ENCODE assay signal across 19 cellular contexts in genomic region chr11:133726576-133726975, GRCh38.
DNase-seq lines count a peak whose midpoint lies in the region; ATAC-seq lines count a peak whose summit lies in the region.
"Had no signal": no experiment of that assay in that cellular context is flagged by ENCODE, and none has a peak within 500 bp of the region (broad histone marks: within the 10 kb centered on the region; RNA-seq: fewer than 3 reads in every experiment).

No MANE protein-coding gene starts in this region.

- WGBS in GM23248 (ENCODE audit: low coverage in 1 of 2, low lambda C conversion rate in 2 of 2, missing lambda C conversion rate in 2 of 2), 2 experiments = 5 to 6% methylated on average over 2 of the region's 2 CpGs

- no peaks in the 10 kb centered on the region for H3K4me1 Mint-ChIP-seq in stimulated activated effector memory CD8-positive, alpha-beta T cell treated with anti-CD3 and anti-CD28 coated beads, Interleukin-12 subunit alpha, Interleukin-12 subunit beta, amount 100 ng/mL, for 72 hours

- no peaks in the 10 kb centered on the region for H3K79me2 ChIP-seq in GM23248 (ENCODE audit: insufficient read depth)

- H3K9me3 ChIP-seq in GM23248 (ENCODE audit: low read depth) = no peaks in the 10 kb centered on the region
- H3K9me3 ChIP-seq: BLaER1, HAP-1, MG63 had no signal

- no peaks in the 10 kb centered on the region for H3K9me2 ChIP-seq in GM23248 (ENCODE audit: insufficient read depth)

- no peak overlapping the region for H3K4me2 ChIP-seq in GM23248 (ENCODE audit: unreplicated experiment)
- H3K4me2 ChIP-seq: BLaER1 had no signal

- H3K36me3 ChIP-seq in GM23248 (ENCODE audit: low read depth) = no peaks in the 10 kb centered on the region
- H3K36me3 ChIP-seq: BLaER1, HAP-1, MG63 had no signal

- no peak overlapping the region for H3K27ac ChIP-seq in GM23248
- H3K27ac ChIP-seq: BLaER1 had no signal

- no peak overlapping the region for H3K27ac Mint-ChIP-seq in stimulated activated effector memory CD8-positive, alpha-beta T cell treated with anti-CD3 and anti-CD28 coated beads, Interleukin-12 subunit alpha, Interleukin-12 subunit beta, amount 100 ng/mL, for 72 hours
- H3K27ac Mint-ChIP-seq: CD8-positive, alpha-beta T cell had no signal

- no peaks in the 10 kb centered on the region for H3F3A ChIP-seq in GM23248 (ENCODE audit: insufficient read depth)

- H3K4me1 ChIP-seq in GM23248 (ENCODE audit: insufficient read depth) = no peaks in the 10 kb centered on the region
- H3K4me1 ChIP-seq: HAP-1 had no signal

- H3K4me3 Mint-ChIP-seq in stimulated activated effector memory CD8-positive, alpha-beta T cell treated with anti-CD3 and anti-CD28 coated beads, Interleukin-12 subunit alpha, Interleukin-12 subunit beta, amount 100 ng/mL, for 72 hours = no peak overlapping the region
- H3K4me3 Mint-ChIP-seq: CD8-positive, alpha-beta T cell had no signal

- H3K36me3 Mint-ChIP-seq in stimulated activated effector memory CD8-positive, alpha-beta T cell treated with anti-CD3 and anti-CD28 coated beads, Interleukin-12 subunit alpha, Interleukin-12 subunit beta, amount 100 ng/mL, for 72 hours = no peaks in the 10 kb centered on the region
- H3K36me3 Mint-ChIP-seq: CD8-positive, alpha-beta T cell had no signal

- no peak overlapping the region for H3K9ac ChIP-seq in GM23248
- H3K9ac ChIP-seq: BLaER1 had no signal

- in situ Hi-C loops in GM23248 (cut with MboI) = no loop called here

- H3K4me3 ChIP-seq in GM23248 = no peak overlapping the region
- H3K4me3 ChIP-seq: BLaER1, HAP-1, MG63 had no signal

- H2AFZ ChIP-seq in GM23248 = no peak overlapping the region

- H3K9me3 Mint-ChIP-seq in stimulated activated effector memory CD8-positive, alpha-beta T cell treated with anti-CD3 and anti-CD28 coated beads, Interleukin-12 subunit alpha, Interleukin-12 subunit beta, amount 100 ng/mL, for 72 hours = no peaks in the 10 kb centered on the region

- H3K27me3 ChIP-seq in GM23248 (replicated peaks; ENCODE audit: insufficient read depth) = no peaks in the 10 kb centered on the region
- H3K27me3 ChIP-seq: BLaER1, MG63 had no signal

- intact Hi-C loops in posterior cingulate gyrus (cut with DNase I) = no loop called here

- H4K20me1 ChIP-seq in GM23248 (ENCODE audit: insufficient read depth) = no peaks in the 10 kb centered on the region
- H4K20me1 ChIP-seq: BLaER1 had no signal

- peak; percentile 25 for ATAC-seq in stimulated activated effector memory CD8-positive, alpha-beta T cell treated with anti-CD3 and anti-CD28 coated beads, Interleukin-12 subunit alpha, Interleukin-12 subunit beta, amount 100 ng/mL, for 72 hours
- ATAC-seq: CD8-positive, alpha-beta T cell; Panc1 had no signal

- DNase-seq in NCI-H2227 (lab: John Stamatoyannopoulos, UW; ENCODE audit: unreplicated experiment) (peak; percentile 1), NCI-H2227 treated with DMSO at 0.1 percent for 48 hours (lab: John Stamatoyannopoulos, UW) (no peak), NCI-H1694 (lab: John Stamatoyannopoulos, UW) (peak; percentile 62), NCI-H82 treated with DMSO at 0.1 percent for 48 hours (lab: John Stamatoyannopoulos, UW; ENCODE audit: unreplicated experiment) (peak; percentile 69), posterior cingulate gyrus (no peak), kidney tubule cell (ENCODE audit: low spot score) (no peak), GM23248 (no peak)
- DNase-seq in stimulated activated effector memory CD8-positive, alpha-beta T cell treated with anti-CD3 and anti-CD28 coated beads, Interleukin-12 subunit alpha, Interleukin-12 subunit beta, amount 100 ng/mL, for 72 hours (ENCODE audit: low spot score in 2 of 2) = no peak
- DNase-seq: CD8-positive, alpha-beta T cell; IMR-90; Karpas-422; MG63; NCI-H1105 treated with DMSO at 0.1 percent for 48 hours; NCI-H187 treated with DMSO at 0.1 percent for 48 hours; NCI-H226; NCI-H526 treated with DMSO at 0.1 percent for 48 hours had no signal

Comparison
In these comparisons a context has a peak if more than half of its experiments do, and no peak if none do; other contexts are left out.
1. DNase-seq: peak in NCI-H2227 (single experiment), NCI-H1694 (single experiment) and NCI-H82 treated with DMSO at 0.1 percent for 48 hours (single experiment); none in NCI-H2227 treated with DMSO at 0.1 percent for 48 hours (single experiment), stimulated activated effector memory CD8-positive, alpha-beta T cell treated with anti-CD3 and anti-CD28 coated beads, Interleukin-12 subunit alpha, Interleukin-12 subunit beta, amount 100 ng/mL, for 72 hours (0 of 2), posterior cingulate gyrus (0 of 10), kidney tubule cell (single experiment) and GM23248 (single experiment).